In genomic region chr12:3533703-3534386, GRCh38 we compare ENCODE assay signal across 12 cellular contexts. TPM values are rescaled to one million over a fixed set of nuclear protein-coding genes. Genes with fewer than 3 reads are reported as not detected.
DNase-seq lines count a peak whose midpoint lies in the region; ATAC-seq and TF ChIP-seq lines count a peak whose summit lies in the region.
"Had no signal": no experiment of that assay in that cellular context is flagged by ENCODE, and none has a peak within 500 bp of the region (broad histone marks: within the 10 kb centered on the region; RNA-seq: fewer than 3 reads in every experiment).

No MANE protein-coding gene starts in this region.

- H3K4me3 ChIP-seq in foreskin fibroblast (ENCODE audit: low read depth in 1 of 2, low read length in 2 of 2) = no peak overlapping the region
- peak overlapping the region in 1 of 3 donors; percentile 35 for H3K4me3 ChIP-seq in skeletal muscle tissue (ENCODE audit: low read length in 3 of 3)
- H3K4me3 ChIP-seq: SJSA1 had no signal

- no peaks in the 10 kb centered on the region for H3K9me3 ChIP-seq in skeletal muscle tissue (ENCODE audit: control insufficient read depth in 3 of 3, low read length in 3 of 3)
- H3K9me3 ChIP-seq: SJSA1 had no signal

- H3K36me3 ChIP-seq in skeletal muscle tissue (ENCODE audit: control insufficient read depth in 3 of 3, insufficient read depth in 3 of 3, low read length in 3 of 3) = no peaks in the 10 kb centered on the region
- H3K36me3 ChIP-seq: SJSA1 had no signal

- no peak for ATAC-seq in HG03565 (IDR thresholded peaks at IDR 0.05; ENCODE audit: unreplicated experiment)
- no peak for ATAC-seq in GM18873 (IDR thresholded peaks at IDR 0.05; ENCODE audit: low FRiP score, unreplicated experiment)
- no peak for ATAC-seq in HG03045 (IDR thresholded peaks at IDR 0.05; ENCODE audit: unreplicated experiment)
- ATAC-seq: activated T-cell treated with anti-CD3 and anti-CD28 coated beads, Interleukin-2, amount 50 U/mL, for 72 hours had no signal

- TF ChIP-seq CTCF in foreskin fibroblast (IDR thresholded peaks at IDR 0.05; ENCODE audit: low read depth, low read length) = no peak

- H3K27me3 ChIP-seq in skeletal muscle tissue (ENCODE audit: control insufficient read depth in 3 of 3, insufficient read depth in 3 of 3, low read length in 3 of 3) = peaks cover 0 to 3% (median 0%) of the 10 kb centered on the region in 3 donors

- DNase-seq in LHCN-M2 (ENCODE audit: low read depth) (peak; percentile 13), NCI-H526 treated with DMSO at 0.1 percent for 48 hours (lab: John Stamatoyannopoulos, UW) (peak; percentile 15), foreskin fibroblast (peak; percentile 28 to 71)
- no peak for DNase-seq in effector CD4-positive, alpha-beta T cell
- DNase-seq: activated T-cell treated with anti-CD3 and anti-CD28 coated beads, Interleukin-2, amount 50 U/mL, for 72 hours had no signal

- H3K4me1 ChIP-seq in skeletal muscle tissue (ENCODE audit: control insufficient read depth in 3 of 3, insufficient read depth in 3 of 3, low read length in 3 of 3) = peaks cover 44 to 66% (median 60%) of the 10 kb centered on the region in 3 donors
- H3K4me1 ChIP-seq: SJSA1 had no signal

- H3K9ac ChIP-seq in skeletal muscle tissue (ENCODE audit: low read depth in 1 of 3, low read length in 3 of 3) = peak overlapping the region in 2 of 3 donors; percentile 43 to 60

- peak overlapping the region; percentile 49 for H3K27ac ChIP-seq in skeletal muscle tissue (ENCODE audit: low read depth, low read length)
- H3K27ac ChIP-seq: SJSA1 had no signal

RNA-seq across cellular contexts. Expression of gene PRMT8, which starts 42.8 kb away (rescaled TPM):
- total RNA-seq in LHCN-M2 (2014; rRNA removed) (not detected in 2 replicates), skeletal muscle tissue (not detected)
- polyA plus RNA-seq in LHCN-M2 (2012) = not detected
- total RNA-seq: activated T-cell treated with anti-CD3 and anti-CD28 coated beads, Interleukin-2, amount 50 U/mL, for 72 hours; endothelial cell of umbilical vein; mononuclear cell; SJSA1 had no signal
- polyA plus RNA-seq: endothelial cell of umbilical vein had no signal
